In genomic region chr14:54486685-54487084, GRCh38 we compare ENCODE assay signal across 11 cellular contexts. TPM values are rescaled to one million over a fixed set of nuclear protein-coding genes. Genes with fewer than 3 reads are reported as not detected.
DNase-seq lines count a peak whose midpoint lies in the region; ATAC-seq and TF ChIP-seq lines count a peak whose summit lies in the region.
"Had no signal": no experiment of that assay in that cellular context is flagged by ENCODE, and none has a peak within 500 bp of the region (broad histone marks: within the 10 kb centered on the region; RNA-seq: fewer than 3 reads in every experiment).

No MANE protein-coding gene starts in this region.

- no peaks in the 10 kb centered on the region for H3K9me3 Mint-ChIP-seq in Caco-2 (ENCODE audit: unreplicated experiment)
- H3K9me3 Mint-ChIP-seq in activated T-helper 2 cell treated with anti-CD3 and anti-CD28 coated beads, Interferon-gamma antibody, Interleukin-2, Interleukin-4, amounts not matched to agents 10 μg/mL and 5 μg/mL and 100 μg/mL, durations not matched to agents 14 hours and 24 hours and 36 hours: no peaks in the 10 kb centered on the region
- H3K9me3 Mint-ChIP-seq in naive thymus-derived CD4-positive, alpha-beta T cell: peaks cover 0 to 7% (median 0%) of the 10 kb centered on the region in 11 donors

- TF ChIP-seq POLR2A in IMR-90 (IDR thresholded peaks at IDR 0.05; ENCODE audit: low read depth, low read length): no peak

- no peak overlapping the region for H3K27ac Mint-ChIP-seq in Caco-2 (ENCODE audit: unreplicated experiment)
- peak overlapping the region; percentile 13 for H3K27ac Mint-ChIP-seq in activated T-helper 2 cell treated with anti-CD3 and anti-CD28 coated beads, Interferon-gamma antibody, Interleukin-2, Interleukin-4, amounts not matched to agents 10 μg/mL and 5 μg/mL and 100 μg/mL, durations not matched to agents 14 hours and 24 hours and 36 hours
- H3K27ac Mint-ChIP-seq in naive thymus-derived CD4-positive, alpha-beta T cell: peak overlapping the region in 8 of 9 donors; percentile 28 to 92 (median 75)

- no peak overlapping the region for H2AK9ac ChIP-seq in IMR-90 (replicated peaks; ENCODE audit: low read depth, low read length, poor library complexity)

- TF ChIP-seq CTCF in Caco-2 (IDR thresholded peaks at IDR 0.05; ENCODE audit: insufficient read depth in 1 of 2, low read depth in 1 of 2, low read length in 1 of 2, severe bottlenecking in 1 of 2, unreplicated experiment in 1 of 2) (no peak), IMR-90 (conservative IDR thresholded peaks at IDR 0.05; ENCODE audit: low read depth, low read length) (no peak)

- CTCF ChIA-PET in Caco-2 (lab: Charles Lee): interaction anchor here (1.7 kb wide), 1 partner anchor 23 kb away, joined by 6 read pairs; the partner anchor contains the start of gene CGRRF1
- CTCF ChIA-PET in IMR-90 (lab: Yijun Ruan, JAX): no interaction called here
- CTCF ChIA-PET in naive thymus-derived CD4-positive, alpha-beta T cell (lab: Charles Lee): interaction anchor here (0.6 kb wide), 1 partner anchor 20 kb away, joined by 3 read pairs; no protein-coding TSS in a partner anchor

- H3K4ac ChIP-seq in IMR-90 (ENCODE audit: low read depth, low read length): no peak overlapping the region

- no peak overlapping the region for H2AFZ ChIP-seq in IMR-90 (replicated peaks; ENCODE audit: low read length, poor library complexity)

- H4K5ac ChIP-seq in IMR-90 (ENCODE audit: low read depth, low read length): no peak overlapping the region

- in situ Hi-C loops in IMR-90 (cut with MboI; ENCODE audit: low sequenced_read_pairs): no loop called here

- H3K4me1 ChIP-seq in Caco-2 (peaks cover 34% of the 10 kb centered on the region), IMR-90 (ENCODE audit: control insufficient read depth, insufficient read depth, low read length) (peaks cover 5% of the 10 kb centered on the region; the same call in 1 of the 2 replicates)
- H3K4me1 ChIP-seq in naive thymus-derived CD4-positive, alpha-beta T cell (ENCODE audit: control insufficient read depth in 2 of 2, insufficient read depth in 2 of 2, low read length in 2 of 2): peaks cover 17 to 21% of the 10 kb centered on the region in 2 donors
- H3K4me1 ChIP-seq: uterus had no signal

- H2BK5ac ChIP-seq in IMR-90 (ENCODE audit: low read depth, low read length, poor library complexity, severe bottlenecking): no peak overlapping the region

- no peak overlapping the region for H2BK120ac ChIP-seq in IMR-90 (ENCODE audit: low read depth, low read length)

- no peak overlapping the region for H3K27ac ChIP-seq in IMR-90 (ENCODE audit: insufficient read depth, low read length)
- no peak overlapping the region for H3K27ac ChIP-seq in naive thymus-derived CD4-positive, alpha-beta T cell (ENCODE audit: low read depth, low read length)

- ATAC-seq in IMR-90 (ENCODE audit: low read depth) (no peak), GM21529 (IDR thresholded peaks at IDR 0.05; ENCODE audit: unreplicated experiment) (no peak)
- ATAC-seq in naive thymus-derived CD4-positive, alpha-beta T cell: no peak
- ATAC-seq: psoas muscle had no signal

- H3K79me1 ChIP-seq in IMR-90 (ENCODE audit: low read depth in 1 of 2, low read length in 2 of 2): peaks cover 11 to 42% of the 10 kb centered on the region in 2 experiments

- peaks cover 26% of the 10 kb centered on the region for H3K4me1 Mint-ChIP-seq in Caco-2 (ENCODE audit: low read depth, unreplicated experiment)
- H3K4me1 Mint-ChIP-seq in activated T-helper 2 cell treated with anti-CD3 and anti-CD28 coated beads, Interferon-gamma antibody, Interleukin-2, Interleukin-4, amounts not matched to agents 10 μg/mL and 5 μg/mL and 100 μg/mL, durations not matched to agents 14 hours and 24 hours and 36 hours (ENCODE audit: low read depth): peaks cover 61% of the 10 kb centered on the region
- peaks cover 53 to 84% (median 71%) of the 10 kb centered on the region in 7 donors for H3K4me1 Mint-ChIP-seq in naive thymus-derived CD4-positive, alpha-beta T cell

- BruUV-seq in Caco-2 (replicated peaks; lab: Mats Ljungman, UMichigan) (no TSS peak), IMR-90 (replicated peaks; lab: Mats Ljungman, UMichigan) (no TSS peak)

- no peaks in the 10 kb centered on the region for H3K27me3 Mint-ChIP-seq in Caco-2 (ENCODE audit: insufficient read depth, unreplicated experiment)
- H3K27me3 Mint-ChIP-seq in activated T-helper 2 cell treated with anti-CD3 and anti-CD28 coated beads, Interferon-gamma antibody, Interleukin-2, Interleukin-4, amounts not matched to agents 10 μg/mL and 5 μg/mL and 100 μg/mL, durations not matched to agents 14 hours and 24 hours and 36 hours (ENCODE audit: low read depth): no peaks in the 10 kb centered on the region
- peaks cover 0 to 3% (median 0%) of the 10 kb centered on the region in 5 donors for H3K27me3 Mint-ChIP-seq in naive thymus-derived CD4-positive, alpha-beta T cell

- H3K18ac ChIP-seq in IMR-90 (ENCODE audit: low read depth, low read length): no peak overlapping the region

- H3K14ac ChIP-seq in IMR-90 (replicated peaks; ENCODE audit: low read depth, low read length): no peak overlapping the region

- H3K56ac ChIP-seq in IMR-90 (ENCODE audit: extremely low read depth, insufficient read depth, low read length): no peak overlapping the region

- H3K9ac ChIP-seq in IMR-90 (ENCODE audit: low read depth, low read length): no peak overlapping the region

- intact Hi-C loops in Caco-2 (cut with micrococcal nuclease; ENCODE audit: unreplicated experiment): no loop called here
- intact Hi-C loops in IMR-90 (cut with micrococcal nuclease): no loop called here
- intact Hi-C loops in activated T-helper 2 cell treated with anti-CD3 and anti-CD28 coated beads, Interferon-gamma antibody, Interleukin-2, Interleukin-4, amounts not matched to agents 10 μg/mL and 5 μg/mL and 100 μg/mL, durations not matched to agents 14 hours and 24 hours and 36 hours (cut with micrococcal nuclease): no loop called here
- intact Hi-C loops in naive thymus-derived CD4-positive, alpha-beta T cell (cut with micrococcal nuclease): loop anchor here (5.0 to 10.0 kb wide), 2 partner anchors 286 to 418 kb away; partner anchors contain the start of gene GCH1 (in 1 of the 2)

- no peaks in the 10 kb centered on the region for H3K9me3 ChIP-seq in Caco-2
- H3K9me3 ChIP-seq in IMR-90 (ENCODE audit: control insufficient read depth, insufficient read depth, low read length): no peaks in the 10 kb centered on the region
- H3K9me3 ChIP-seq in naive thymus-derived CD4-positive, alpha-beta T cell (ENCODE audit: control insufficient read depth in 2 of 3, low read length in 3 of 3): no peaks in the 10 kb centered on the region
- H3K9me3 ChIP-seq: esophagus squamous epithelium, psoas muscle, uterus had no signal

- no peak overlapping the region for H4K8ac ChIP-seq in IMR-90 (ENCODE audit: low read depth in 2 of 2, low read length in 2 of 2)

- no peak overlapping the region for H4K91ac ChIP-seq in IMR-90 (ENCODE audit: insufficient read depth, low read depth, low read length)

- peak overlapping the region; percentile 53 for H3K4me3 Mint-ChIP-seq in Caco-2 (ENCODE audit: unreplicated experiment)
- peak overlapping the region; percentile 92 for H3K4me3 Mint-ChIP-seq in activated T-helper 2 cell treated with anti-CD3 and anti-CD28 coated beads, Interferon-gamma antibody, Interleukin-2, Interleukin-4, amounts not matched to agents 10 μg/mL and 5 μg/mL and 100 μg/mL, durations not matched to agents 14 hours and 24 hours and 36 hours (ENCODE audit: low read depth)
- H3K4me3 Mint-ChIP-seq in naive thymus-derived CD4-positive, alpha-beta T cell: peak overlapping the region; percentile 71 to 96 (median 90)

- POLR2A ChIA-PET in Caco-2 (lab: Charles Lee): no interaction called here
- POLR2A ChIA-PET in IMR-90 (lab: Charles Lee; ENCODE audit: unreplicated experiment): no interaction called here
- POLR2A ChIA-PET in naive thymus-derived CD4-positive, alpha-beta T cell (lab: Charles Lee): interaction anchor here (0.7 to 3.8 kb wide), 3 partner anchors 23 to 414 kb away, joined by 3 to 29 read pairs (median 4); partner anchors contain the start of gene CGRRF1

- no peak for DNase-seq in Caco-2
- no peak for DNase-seq in IMR-90
- DNase-seq in activated T-helper 2 cell treated with anti-CD3 and anti-CD28 coated beads, Interferon-gamma antibody, Interleukin-2, Interleukin-4, amounts not matched to agents 10 μg/mL and 5 μg/mL and 100 μg/mL, durations not matched to agents 14 hours and 24 hours and 36 hours (ENCODE audit: low spot score): no peak
- DNase-seq in naive thymus-derived CD4-positive, alpha-beta T cell: no peak
- DNase-seq in glomerular visceral epithelial cell (ENCODE audit: extremely low spot score): no peak
- DNase-seq in middle frontal gyrus (ENCODE audit: extremely low spot score, low spot score): no peak
- DNase-seq: esophagus squamous epithelium, NCI-H1105, psoas muscle, uterus had no signal

- no peak overlapping the region for H2BK15ac ChIP-seq in IMR-90 (ENCODE audit: low read depth, low read length)

- peaks cover 30% of the 10 kb centered on the region; the same call in 1 of the 2 replicates for H4K20me1 ChIP-seq in IMR-90 (ENCODE audit: insufficient read depth, low read length)

- peaks cover 23% of the 10 kb centered on the region for H3K36me3 Mint-ChIP-seq in Caco-2 (ENCODE audit: insufficient read depth, unreplicated experiment)
- H3K36me3 Mint-ChIP-seq in activated T-helper 2 cell treated with anti-CD3 and anti-CD28 coated beads, Interferon-gamma antibody, Interleukin-2, Interleukin-4, amounts not matched to agents 10 μg/mL and 5 μg/mL and 100 μg/mL, durations not matched to agents 14 hours and 24 hours and 36 hours (ENCODE audit: low read depth): peaks cover 50% of the 10 kb centered on the region
- H3K36me3 Mint-ChIP-seq in naive thymus-derived CD4-positive, alpha-beta T cell: peaks cover 8 to 19% (median 9%) of the 10 kb centered on the region in 5 donors

- whole genome bisulfite sequencing in IMR-90 (ENCODE audit: extremely low coverage in 2 of 2, insufficient read length in 1 of 2), 2 experiments: no CpG with 5 or more reads among the region's 1 CpG

- no peak overlapping the region for H2BK20ac ChIP-seq in IMR-90 (ENCODE audit: low read depth, low read length)

- H3K23ac ChIP-seq in IMR-90 (ENCODE audit: low read depth, low read length): 0 out of 2 replicates have a peak overlapping the region, but pooled peaks have one; percentile 17

- no peak for TF ChIP-seq RAD21 in IMR-90 (IDR thresholded peaks at IDR 0.05; ENCODE audit: low read length)

- no peak overlapping the region for H3K4me3 ChIP-seq in Caco-2 (ENCODE audit: low read depth, low read length)
- no peak overlapping the region for H3K4me3 ChIP-seq in IMR-90 (ENCODE audit: insufficient read depth, low read depth, low read length)
- H3K4me3 ChIP-seq in naive thymus-derived CD4-positive, alpha-beta T cell (ENCODE audit: low read length): no peak overlapping the region

- 0 out of 2 replicates have a peak, but pooled peaks cover 4% of the 10 kb centered on the region for H3K9me1 ChIP-seq in IMR-90 (ENCODE audit: insufficient read depth, low read length)

- peak overlapping the region; percentile 29; the same call in 1 of the 2 replicates for H3K4me2 ChIP-seq in IMR-90 (ENCODE audit: low read depth, low read length)

- dilution Hi-C loops in IMR-90 (cut with HindIII; ENCODE audit: low sequenced_read_pairs, unreplicated experiment): no loop called here

- H2AK5ac ChIP-seq in IMR-90 (ENCODE audit: low read depth, low read length): no peak overlapping the region

- H3K27me3 ChIP-seq in Caco-2 (replicated peaks; ENCODE audit: control insufficient read depth, insufficient read depth, low read length) (no peaks in the 10 kb centered on the region), IMR-90 (ENCODE audit: control insufficient read depth, insufficient read depth, low read length) (no peaks in the 10 kb centered on the region)
- H3K27me3 ChIP-seq in naive thymus-derived CD4-positive, alpha-beta T cell (ENCODE audit: control insufficient read depth in 2 of 2, insufficient read depth in 2 of 2, low read length in 2 of 2): no peaks in the 10 kb centered on the region
- H3K27me3 ChIP-seq: esophagus squamous epithelium, uterus had no signal

- H3K36me3 ChIP-seq in Caco-2 (ENCODE audit: control insufficient read depth, insufficient read depth, low read length) (no peaks in the 10 kb centered on the region), IMR-90 (ENCODE audit: control insufficient read depth, insufficient read depth, low read length) (peaks cover 8% of the 10 kb centered on the region)
- peaks cover 0 to 14% (median 8%) of the 10 kb centered on the region in 3 experiments for H3K36me3 ChIP-seq in naive thymus-derived CD4-positive, alpha-beta T cell (ENCODE audit: control insufficient read depth in 2 of 3, insufficient read depth in 3 of 3, low read length in 3 of 3)
- H3K36me3 ChIP-seq: uterus had no signal

RNA-seq across cellular contexts. Expression of gene GMFB, which starts 2.1 kb away (rescaled TPM):
- total RNA-seq in Caco-2 (2022) (65.5 and 67.4 TPM in 2 replicates), IMR-90 (2012; rRNA removed) (59.1 and 123 TPM in 2 replicates)
- 14.1 and 22.4 TPM in 2 replicates for polyA plus RNA-seq in IMR-90 (2012; rRNA removed)
- 4.1 and 7.2 TPM in 2 replicates for polyA plus RNA-seq in IMR-90 (2012; cell fraction: cytosol; rRNA removed)
- 8.0 and 19.3 TPM in 2 replicates for polyA plus RNA-seq in IMR-90 (2012; cell fraction: nucleus; rRNA removed; ENCODE audit: low replicate concordance)
- 36.3 and 40.0 TPM in 2 replicates for total RNA-seq in activated T-helper 2 cell treated with anti-CD3 and anti-CD28 coated beads, Interferon-gamma antibody, Interleukin-2, Interleukin-4, amounts not matched to agents 10 μg/mL and 5 μg/mL and 100 μg/mL, durations not matched to agents 14 hours and 24 hours and 36 hours
- total RNA-seq in naive thymus-derived CD4-positive, alpha-beta T cell: 10 to 100 TPM; 28.9 to 39.9 (median 34.7) TPM
- polyA plus RNA-seq in naive thymus-derived CD4-positive, alpha-beta T cell: 10 to 100 TPM; 10.6 to 19.7 TPM

RNA-seq across cellular contexts. Expression of gene CGRRF1, which starts 23.0 kb away (rescaled TPM):
- total RNA-seq in Caco-2 (2022) (12.0 and 12.3 TPM in 2 replicates), IMR-90 (2012; rRNA removed) (13.8 and 15.3 TPM in 2 replicates)
- polyA plus RNA-seq in IMR-90 (2012; rRNA removed): 5.1 and 6.0 TPM in 2 replicates
- polyA plus RNA-seq in IMR-90 (2012; cell fraction: cytosol; rRNA removed): 1.1 and 2.3 TPM in 2 replicates
- polyA plus RNA-seq in IMR-90 (2012; cell fraction: nucleus; rRNA removed; ENCODE audit: low replicate concordance): 0.85 and 9.4 TPM in 2 replicates
- total RNA-seq in activated T-helper 2 cell treated with anti-CD3 and anti-CD28 coated beads, Interferon-gamma antibody, Interleukin-2, Interleukin-4, amounts not matched to agents 10 μg/mL and 5 μg/mL and 100 μg/mL, durations not matched to agents 14 hours and 24 hours and 36 hours: 6.2 and 9.1 TPM in 2 replicates
- 10 to 100 TPM; 11.2 to 24.1 (median 17.3) TPM for total RNA-seq in naive thymus-derived CD4-positive, alpha-beta T cell
- polyA plus RNA-seq in naive thymus-derived CD4-positive, alpha-beta T cell: 10 to 100 TPM; 17.9 to 23.4 TPM

RNA-seq across cellular contexts. Expression of gene CNIH1, which starts 45.5 kb away (rescaled TPM):
- 159 and 164 TPM in 2 replicates for total RNA-seq in Caco-2 (2022)
- total RNA-seq in IMR-90 (2012; rRNA removed): 134 and 244 TPM in 2 replicates
- polyA plus RNA-seq in IMR-90 (2012; rRNA removed): 138 and 284 TPM in 2 replicates
- 36.0 and 148 TPM in 2 replicates for polyA plus RNA-seq in IMR-90 (2012; cell fraction: cytosol; rRNA removed)
- 40.6 and 53.9 TPM in 2 replicates for polyA plus RNA-seq in IMR-90 (2012; cell fraction: nucleus; rRNA removed; ENCODE audit: low replicate concordance)
- 113 and 115 TPM in 2 replicates for total RNA-seq in activated T-helper 2 cell treated with anti-CD3 and anti-CD28 coated beads, Interferon-gamma antibody, Interleukin-2, Interleukin-4, amounts not matched to agents 10 μg/mL and 5 μg/mL and 100 μg/mL, durations not matched to agents 14 hours and 24 hours and 36 hours
- 10 to 100 TPM; 50.5 to 87.9 (median 57.8) TPM for total RNA-seq in naive thymus-derived CD4-positive, alpha-beta T cell
- polyA plus RNA-seq in naive thymus-derived CD4-positive, alpha-beta T cell: 10 to 100 TPM; 59.7 to 99.3 TPM

Comparison
In these comparisons a context has a peak if more than half of its experiments do, and no peak if none do; other contexts are left out.
1. intact Hi-C loops: an anchor here in naive thymus-derived CD4-positive, alpha-beta T cell (5.0 to 10.0 kb wide); none called in Caco-2, IMR-90 and activated T-helper 2 cell treated with anti-CD3 and anti-CD28 coated beads, Interferon-gamma antibody, Interleukin-2, Interleukin-4, amounts not matched to agents 10 μg/mL and 5 μg/mL and 100 μg/mL, durations not matched to agents 14 hours and 24 hours and 36 hours.